ENCODE assay signal across 12 cellular contexts in the genomic region with DNA sequence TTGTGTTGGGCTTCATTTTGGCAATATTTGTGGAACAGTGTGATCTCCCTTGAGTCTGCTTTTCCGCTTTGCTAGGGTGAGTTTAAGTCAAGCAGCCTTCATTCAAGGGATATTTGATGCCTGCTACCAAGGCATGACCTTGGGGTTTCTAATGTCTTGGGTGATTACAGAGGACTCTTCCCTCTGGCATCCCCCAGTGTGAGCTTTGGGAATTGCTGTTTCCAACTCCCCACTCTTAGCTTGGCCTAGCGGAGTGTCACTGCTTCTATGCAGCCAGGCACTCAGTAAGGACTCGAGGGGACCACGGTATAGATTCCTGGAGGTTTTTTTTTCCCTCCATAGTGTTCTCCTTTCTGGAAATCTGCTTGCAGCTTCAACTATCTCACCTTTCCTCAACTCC. TPM values are rescaled to one million over a fixed set of nuclear protein-coding genes. Genes with fewer than 3 reads are reported as not detected.
DNase-seq lines count a peak whose midpoint lies in the region; ATAC-seq, FAIRE-seq and TF ChIP-seq lines count a peak whose summit lies in the region.
"Had no signal": no experiment of that assay in that cellular context is flagged by ENCODE, and none has a peak within 500 bp of the region (broad histone marks: within the 10 kb centered on the region; RNA-seq: fewer than 3 reads in every experiment).

No MANE protein-coding gene starts in this region.

- H3K9me3 ChIP-seq in A549 (no peaks in the 10 kb centered on the region), GM23248 (ENCODE audit: low read depth) (no peaks in the 10 kb centered on the region)
- no peaks in the 10 kb centered on the region for H3K9me3 ChIP-seq in effector memory CD4-positive, alpha-beta T cell (ENCODE audit: control insufficient read depth, low read length)
- H3K9me3 ChIP-seq: spleen had no signal

- no peak for FAIRE-seq in A549 (lab: Jason Lieb, UNC)
- FAIRE-seq: islet of Langerhans had no signal

- 0 out of 2 replicates have a peak, but pooled peaks cover 2% of the 10 kb centered on the region for H3K36me3 ChIP-seq in GM23248 (ENCODE audit: low read depth)
- no peaks in the 10 kb centered on the region for H3K36me3 ChIP-seq in effector memory CD4-positive, alpha-beta T cell (ENCODE audit: control insufficient read depth, insufficient read depth, low read length)

- ATAC-seq in A549 (peak; percentile 90), GM18502 (IDR thresholded peaks at IDR 0.05; ENCODE audit: poor library complexity, unreplicated experiment) (no peak)

- H3K9me2 ChIP-seq in GM23248 (ENCODE audit: insufficient read depth): no peaks in the 10 kb centered on the region

- H3F3A ChIP-seq in GM23248 (ENCODE audit: insufficient read depth): no peaks in the 10 kb centered on the region

- POLR2A ChIA-PET in A549 (lab: Yijun Ruan, JAX): interaction anchor here (0.6 to 1.5 kb wide), 2 partner anchors 9 to 25 kb away, joined by 3 read pairs; partner anchors contain the start of gene GTF2A2

- WGBS in A549 (ENCODE audit: missing lambda C conversion rate): 71% methylated on average over 4 of the region's 4 CpGs
- 41 to 44% methylated on average over 4 of the region's 4 CpGs for WGBS in GM23248 (ENCODE audit: low coverage in 1 of 2, low lambda C conversion rate in 2 of 2, missing lambda C conversion rate in 2 of 2), 2 experiments

- no peak overlapping the region for H3K4me3 ChIP-seq in A549
- no peak overlapping the region for H3K4me3 ChIP-seq in GM23248
- no peak overlapping the region for H3K4me3 ChIP-seq in foreskin fibroblast (ENCODE audit: low read depth in 1 of 2, low read length in 2 of 2)
- no peak overlapping the region for H3K4me3 ChIP-seq in effector memory CD4-positive, alpha-beta T cell (ENCODE audit: insufficient read depth, low read depth, low read length, poor library complexity, severe bottlenecking)
- H3K4me3 ChIP-seq: spleen had no signal

- no peaks in the 10 kb centered on the region for H4K20me1 ChIP-seq in GM23248 (ENCODE audit: insufficient read depth)

- intact Hi-C loops in posterior vena cava (cut with DNase I): no loop called here

- H3K4me1 ChIP-seq in A549 (peaks cover 7% of the 10 kb centered on the region; the same call in 1 of the 3 replicates), GM23248 (ENCODE audit: insufficient read depth) (no peaks in the 10 kb centered on the region)
- no peaks in the 10 kb centered on the region for H3K4me1 ChIP-seq in effector memory CD4-positive, alpha-beta T cell (ENCODE audit: control insufficient read depth, insufficient read depth, low read length, poor library complexity, severe bottlenecking)
- H3K4me1 ChIP-seq: spleen had no signal

- peak; percentile 64 to 84 for TF ChIP-seq RAD21 in A549 (conservative IDR thresholded peaks at IDR 0.05 in 1 of 2, IDR thresholded peaks at IDR 0.05 in 1 of 2)

- H2AFZ ChIP-seq in GM23248: no peak overlapping the region

- DNase-seq in A549 (ENCODE audit: low read depth in 1 of 2, low spot score in 1 of 2): peak; percentile 54 to 68
- DNase-seq in GM23248: peak; percentile 35
- peak; percentile 29 for DNase-seq in RPMI8226
- peak in 1 of 2 donors; percentile 45 for DNase-seq in foreskin fibroblast
- DNase-seq in HuH-7.5 (ENCODE audit: low spot score): no peak
- no peak for DNase-seq in effector memory CD4-positive, alpha-beta T cell
- no peak for DNase-seq in posterior vena cava (ENCODE audit: low spot score)
- DNase-seq: activated CD8-positive, alpha-beta memory T cell treated with anti-CD3 and anti-CD28 coated beads, Interleukin-2, amount 50 U/mL, for 4 hours; CD4-positive, alpha-beta T cell; spleen had no signal

- TF ChIP-seq EP300 in A549 (IDR thresholded peaks at IDR 0.05): no peak

- H3K4me2 ChIP-seq in A549 (no peak overlapping the region), GM23248 (ENCODE audit: unreplicated experiment) (no peak overlapping the region)

- TF ChIP-seq CTCF in A549 (IDR thresholded peaks at IDR 0.05) (peak; percentile 63), foreskin fibroblast (IDR thresholded peaks at IDR 0.05; ENCODE audit: low read depth, low read length) (peak; percentile 45)

- 0 out of 2 replicates have a peak, but pooled peaks cover 4% of the 10 kb centered on the region for H3K27me3 ChIP-seq in GM23248 (replicated peaks; ENCODE audit: insufficient read depth)
- H3K27me3 ChIP-seq in effector memory CD4-positive, alpha-beta T cell (replicated peaks; ENCODE audit: control insufficient read depth, insufficient read depth, low read length, poor library complexity, severe bottlenecking): no peaks in the 10 kb centered on the region
- H3K27me3 ChIP-seq: spleen had no signal

- no peak overlapping the region for H3K9ac ChIP-seq in GM23248

- in situ Hi-C loops in GM23248 (cut with MboI): no loop called here

- no peak for TF ChIP-seq POLR2A in A549 (IDR thresholded peaks at IDR 0.05; ENCODE audit: low read length)

- H3K79me2 ChIP-seq in GM23248 (ENCODE audit: insufficient read depth): no peaks in the 10 kb centered on the region

- H3K27ac ChIP-seq in A549: no peak overlapping the region
- no peak overlapping the region for H3K27ac ChIP-seq in GM23248
- no peak overlapping the region for H3K27ac ChIP-seq in effector memory CD4-positive, alpha-beta T cell (ENCODE audit: insufficient read depth, low read length, poor library complexity, severe bottlenecking)
- H3K27ac ChIP-seq: spleen had no signal

- CTCF ChIA-PET in A549 (lab: Yijun Ruan, JAX): interaction anchor here (0.6 to 29.8 kb wide), 20 partner anchors 10 to 520 kb away, joined by 3 to 685 read pairs (median 4); partner anchors contain the start of gene GCNT3

TF ChIP-seq in A549, 52 proteins besides CTCF, POLR2A, EP300 and RAD21:
- TF ChIP-seq ESRRA (IDR thresholded peaks at IDR 0.05; ENCODE audit: borderline replicate concordance, low read length) (peak; percentile 73; the same call in 1 of the 2 replicates), TFCP2L1 (CRISPR knock-in tag; IDR thresholded peaks at IDR 0.05) (no peak), SMC3 (IDR thresholded peaks at IDR 0.05) (peak; percentile 74)

RNA-seq across cellular contexts. Expression of gene GCNT3, which starts 21.1 kb away (rescaled TPM):
- polyA plus RNA-seq in A549 (2011; rRNA removed): 134 and 153 TPM in 2 replicates
- polyA plus RNA-seq in A549 (2012; cell fraction: cytosol; rRNA removed): 37.2 and 41.9 TPM in 2 replicates
- polyA plus RNA-seq in A549 (2012; cell fraction: nucleus; rRNA removed): 35.0 and 53.3 TPM in 2 replicates
- polyA plus RNA-seq in A549 (2017; fragmentation: RNase III; extraction: RNeasy Plus Mini Kit Qiagen cat#74134 plus additional on column Dnase treatment): 61.4 to 69.2 TPM (median 62.7 TPM) in 3 replicates
- polyA minus RNA-seq in A549 (2011; rRNA and poly(A)+ RNA removed): 78.7 and 82.6 TPM in 2 replicates
- not detected in 2 replicates for total RNA-seq in GM23248 (2014; rRNA removed; shearing (Covaris generic))
- polyA plus RNA-seq in GM23248 (2016; fragmentation: Nextera tagmentation; extraction: Ambion mirVana): not detected in 2 replicates
- not detected for total RNA-seq in posterior vena cava
- total RNA-seq: CD4-positive, alpha-beta T cell had no signal

RNA-seq across cellular contexts. Expression of gene GTF2A2, which starts 24.6 kb away (rescaled TPM):
- polyA plus RNA-seq in A549 (2011; rRNA removed) (137 and 220 TPM in 2 replicates), A549 (2017; fragmentation: RNase III; extraction: RNeasy Plus Mini Kit Qiagen cat#74134 plus additional on column Dnase treatment) (259 to 282 TPM (median 267 TPM) in 3 replicates), GM23248 (2016; fragmentation: Nextera tagmentation; extraction: Ambion mirVana) (244 and 247 TPM in 2 replicates)
- polyA plus RNA-seq in A549 (2012; cell fraction: cytosol; rRNA removed): 74.0 and 85.5 TPM in 2 replicates
- 44.3 and 45.3 TPM in 2 replicates for polyA plus RNA-seq in A549 (2012; cell fraction: nucleus; rRNA removed)
- polyA minus RNA-seq in A549 (2011; rRNA and poly(A)+ RNA removed): 18.5 and 19.0 TPM in 2 replicates
- 30.8 and 66.3 TPM in 2 replicates for total RNA-seq in GM23248 (2014; rRNA removed; shearing (Covaris generic))
- total RNA-seq in posterior vena cava: 10 to 100 TPM; 91.1 to 98.2 TPM

RNA-seq across cellular contexts. Expression of gene BNIP2, which starts 56.4 kb away (rescaled TPM):
- polyA plus RNA-seq in A549 (2011; rRNA removed) (93.6 and 146 TPM in 2 replicates), A549 (2017; fragmentation: RNase III; extraction: RNeasy Plus Mini Kit Qiagen cat#74134 plus additional on column Dnase treatment) (90.8 to 107 TPM (median 101 TPM) in 3 replicates), GM23248 (2016; fragmentation: Nextera tagmentation; extraction: Ambion mirVana) (81.6 and 81.9 TPM in 2 replicates)
- polyA plus RNA-seq in A549 (2012; cell fraction: cytosol; rRNA removed): 70.7 and 79.3 TPM in 2 replicates
- polyA plus RNA-seq in A549 (2012; cell fraction: nucleus; rRNA removed): 35.6 and 40.7 TPM in 2 replicates
- polyA minus RNA-seq in A549 (2011; rRNA and poly(A)+ RNA removed): 23.4 and 24.4 TPM in 2 replicates
- total RNA-seq in GM23248 (2014; rRNA removed; shearing (Covaris generic)): 113 and 123 TPM in 2 replicates
- 100 to 1,000 TPM in 1 of 2 donors, 10 to 100 TPM in 1; 81.6 to 110 TPM for total RNA-seq in posterior vena cava

Comparison
In these comparisons a context has a peak if more than half of its experiments do, and no peak if none do; other contexts are left out.
1. DNase-seq: peak in A549 (2 of 2), GM23248 (single experiment) and RPMI8226 (single experiment); none in HuH-7.5 (single experiment), effector memory CD4-positive, alpha-beta T cell (0 of 3) and posterior vena cava (single experiment).